ENCODE assay signal across 8 cellular contexts in genomic region chr1:231612393-231613089, GRCh38. TPM values are rescaled to one million over a fixed set of nuclear protein-coding genes. Genes with fewer than 3 reads are reported as not detected.
A peak's percentile ranks its signal among the peaks of the same experiment; 100 is the strongest.
DNase-seq lines count a peak whose midpoint lies in the region; ATAC-seq lines count a peak whose summit lies in the region.

No MANE protein-coding gene starts in this region.

- no peak overlapping the region for H3K4me2 ChIP-seq in neuronal stem cell (ENCODE audit: insufficient read depth, low read length, poor library complexity, severe bottlenecking)

- no peak overlapping the region for H3K23ac ChIP-seq in neuronal stem cell (ENCODE audit: low read depth, low read length, poor library complexity)

- H3K18ac ChIP-seq in neuronal stem cell (ENCODE audit: low read length) = no peak overlapping the region

- no CpG with 5 or more reads among the region's 10 CpGs for WGBS in neuronal stem cell (ENCODE audit: extremely low coverage in 2 of 2, insufficient read length in 2 of 2, insufficient replicate concordance in 1 of 2), 2 donors

- H3K9ac ChIP-seq in neuronal stem cell (ENCODE audit: low read depth, low read length, poor library complexity) = no peak overlapping the region

- H2BK15ac ChIP-seq in neuronal stem cell (ENCODE audit: low read length) = no peak overlapping the region

- no peaks in the 10 kb centered on the region for H3K79me1 ChIP-seq in neuronal stem cell (ENCODE audit: low read depth, low read length)

- no peak overlapping the region for H3K14ac ChIP-seq in neuronal stem cell (ENCODE audit: low read length)

- H3K4me1 Mint-ChIP-seq in activated T-cell treated with anti-CD3 and anti-CD28 coated beads, Interleukin-2, amount 50 U/mL, for 72 hours (ENCODE audit: low read depth) = peaks cover 40% of the 10 kb centered on the region

- H2AFZ ChIP-seq in neuronal stem cell (ENCODE audit: low read length) = no peak overlapping the region

- H3K36me3 ChIP-seq in neuronal stem cell (replicated peaks in 1 of 2; ENCODE audit: control insufficient read depth in 2 of 2, insufficient read depth in 2 of 2, low read length in 2 of 2) = no peaks in the 10 kb centered on the region

- peaks cover 0 to 4% of the 10 kb centered on the region in 2 donors for H3K9me3 ChIP-seq in neuronal stem cell (replicated peaks in 1 of 2; ENCODE audit: control insufficient read depth in 2 of 2, insufficient read depth in 1 of 2, low read depth in 1 of 2, low read length in 2 of 2)

- H2BK5ac ChIP-seq in neuronal stem cell (ENCODE audit: low read length) = no peak overlapping the region

- peak; percentile 98 for ATAC-seq in GM21529 (IDR thresholded peaks at IDR 0.05; ENCODE audit: unreplicated experiment)
- peak; percentile 77 to 91 for ATAC-seq in activated T-cell treated with anti-CD3 and anti-CD28 coated beads, Interleukin-2, amount 50 U/mL, for 72 hours (replicated peaks in 1 of 2)
- ATAC-seq in stimulated activated naive CD8-positive, alpha-beta T cell treated with anti-CD3 and anti-CD28 coated beads, Interleukin-15, Interleukin-2, amounts not matched to agents 100 U/mL and 50 U/mL, for 24 hours = peak; percentile 81

- H3K36me3 Mint-ChIP-seq in activated T-cell treated with anti-CD3 and anti-CD28 coated beads, Interleukin-2, amount 50 U/mL, for 72 hours (ENCODE audit: insufficient read depth in 2 of 2) = peaks cover 10 to 17% of the 10 kb centered on the region in 2 donors

- H3K27ac ChIP-seq in neuronal stem cell (replicated peaks; ENCODE audit: low read length) = no peak overlapping the region

- peaks cover 4 to 10% of the 10 kb centered on the region in 2 donors for H3K9me3 Mint-ChIP-seq in activated T-cell treated with anti-CD3 and anti-CD28 coated beads, Interleukin-2, amount 50 U/mL, for 72 hours

- peak overlapping the region; percentile 20 for H3K27ac Mint-ChIP-seq in activated T-cell treated with anti-CD3 and anti-CD28 coated beads, Interleukin-2, amount 50 U/mL, for 72 hours

- H3K4me1 ChIP-seq in neuronal stem cell (ENCODE audit: control insufficient read depth in 2 of 2, insufficient read depth in 1 of 2, low read depth in 1 of 2, low read length in 2 of 2) = no peaks in the 10 kb centered on the region

- no peak overlapping the region for H4K91ac ChIP-seq in neuronal stem cell (ENCODE audit: low read depth, low read length, poor library complexity)

- no peak overlapping the region for H2BK120ac ChIP-seq in neuronal stem cell (ENCODE audit: low read depth, low read length)

- H3K27me3 Mint-ChIP-seq in activated T-cell treated with anti-CD3 and anti-CD28 coated beads, Interleukin-2, amount 50 U/mL, for 72 hours (ENCODE audit: low read depth) = no peaks in the 10 kb centered on the region

- no peak overlapping the region for H4K8ac ChIP-seq in neuronal stem cell (ENCODE audit: low read depth, low read length)

- peaks cover 0 to 5% (median 0%) of the 10 kb centered on the region in 3 experiments for H3K27me3 ChIP-seq in neuronal stem cell (ENCODE audit: control insufficient read depth in 3 of 3, insufficient read depth in 3 of 3, low read depth in 1 of 3, low read length in 3 of 3)

- no peak overlapping the region for H3K4ac ChIP-seq in neuronal stem cell (ENCODE audit: low read length)

- DNase-seq in KG1 (lab: John Stamatoyannopoulos, UW) (peak; percentile 62), NCI-H128 (lab: John Stamatoyannopoulos, UW; ENCODE audit: unreplicated experiment) (no peak), neuronal stem cell (ENCODE audit: low spot score) (no peak), HuH-7 (ENCODE audit: low spot score) (no peak)
- DNase-seq in activated T-cell treated with anti-CD3 and anti-CD28 coated beads, Interleukin-2, amount 50 U/mL, for 72 hours = peak; percentile 35 to 51
- DNase-seq in stimulated activated naive CD8-positive, alpha-beta T cell treated with anti-CD3 and anti-CD28 coated beads, Interleukin-15, Interleukin-2, amounts not matched to agents 100 U/mL and 50 U/mL, for 24 hours = peak; percentile 48

- peak overlapping the region; percentile 23; the same call in 1 of the 2 replicates for H3K4me3 ChIP-seq in GM08714 (ENCODE audit: low read length)
- H3K4me3 ChIP-seq in neuronal stem cell (ENCODE audit: low read length in 2 of 2) = no peak overlapping the region

- no peak overlapping the region for H2AK5ac ChIP-seq in neuronal stem cell (ENCODE audit: low read depth, low read length)

- H2BK12ac ChIP-seq in neuronal stem cell (ENCODE audit: low read length) = no peak overlapping the region

- peak overlapping the region; percentile 70 to 81 for H3K4me3 Mint-ChIP-seq in activated T-cell treated with anti-CD3 and anti-CD28 coated beads, Interleukin-2, amount 50 U/mL, for 72 hours

RNA-seq across cellular contexts. Expression of gene DISC1, which starts 14.0 kb away (rescaled TPM):
- total RNA-seq in activated T-cell treated with anti-CD3 and anti-CD28 coated beads, Interleukin-2, amount 50 U/mL, for 72 hours = 1 to 10 TPM; 2.9 to 5.8 TPM
- polyA plus RNA-seq in neuronal stem cell (2013, experiment 1 of 2) = 0.57 TPM
- 0.71 TPM for polyA plus RNA-seq in neuronal stem cell (2013, experiment 2 of 2)

Comparison
In these comparisons a context has a peak if more than half of its experiments do, and no peak if none do; other contexts are left out.
1. DNase-seq: peak in KG1 (single experiment), activated T-cell treated with anti-CD3 and anti-CD28 coated beads, Interleukin-2, amount 50 U/mL, for 72 hours (2 of 2) and stimulated activated naive CD8-positive, alpha-beta T cell treated with anti-CD3 and anti-CD28 coated beads, Interleukin-15, Interleukin-2, amounts not matched to agents 100 U/mL and 50 U/mL, for 24 hours (single experiment); none in NCI-H128 (single experiment), neuronal stem cell (single experiment) and HuH-7 (single experiment).
2. Peak in every context shown above with its lines, with median percentiles within 50 percentile points of each other: ATAC-seq.